In the genomic region with DNA sequence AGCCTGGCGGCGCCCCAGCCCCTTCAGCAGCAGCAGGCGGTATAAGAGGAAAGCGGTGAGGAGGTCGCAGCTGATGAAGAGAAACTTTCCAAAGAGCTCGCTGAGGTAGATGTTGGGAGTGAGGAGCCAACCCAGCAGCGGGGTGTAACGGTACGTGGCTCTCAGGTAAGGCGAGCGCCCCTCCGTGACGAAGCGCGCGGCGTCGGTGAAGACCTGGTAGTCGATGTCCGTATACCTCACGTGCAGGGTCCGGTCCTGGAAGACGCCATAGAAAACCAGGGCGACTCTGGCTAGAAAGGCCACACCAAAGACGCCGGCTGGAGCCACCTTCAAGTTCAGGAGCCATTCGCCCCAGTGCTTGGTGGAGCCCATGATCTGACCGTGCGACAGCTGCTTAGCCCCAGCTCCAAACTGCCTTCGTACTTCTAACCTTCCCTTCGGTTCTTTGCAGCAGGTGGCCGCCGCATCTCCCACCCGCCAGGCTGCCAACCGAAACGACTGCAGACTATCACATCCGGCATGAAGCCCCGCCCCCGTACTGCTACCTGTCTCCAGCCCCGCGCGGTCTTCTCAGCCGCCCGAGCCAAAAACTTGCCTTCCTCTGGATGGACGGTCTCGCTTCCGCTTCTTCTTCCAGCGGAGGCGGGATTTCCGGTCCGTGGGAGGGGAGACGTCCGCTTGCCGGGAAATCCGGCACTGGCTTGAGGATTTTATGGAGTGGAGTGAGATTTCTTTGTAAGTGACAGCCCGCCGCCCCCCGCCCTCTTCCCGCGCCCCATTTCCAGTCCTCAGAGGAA, we compare ENCODE assay signal across 8 cellular contexts. TPM values are rescaled to one million over a fixed set of nuclear protein-coding genes. Genes with fewer than 3 reads are reported as not detected.
DNase-seq lines count a peak whose midpoint lies in the region; ATAC-seq lines count a peak whose summit lies in the region.

A gene (minus strand): TSS at position 623 of the 797 bp plus-strand sequence. CDS start 251 bp downstream, at position 372.

- CTCF ChIA-PET in activated CD4-positive, alpha-beta T cell treated with anti-CD3 and anti-CD28 coated beads, Interleukin-2, amount 10 ng/mL, durations not matched to agents 7 days and 5 days (lab: Charles Lee), result interaction anchor here (1.0 to 3.6 kb wide), 8 partner anchors 10 to 104 kb away, joined by 3 to 20 read pairs (median 3); no protein-coding TSS in a partner anchor

- ATAC-seq in GM19351 (IDR thresholded peaks at IDR 0.05; ENCODE audit: unreplicated experiment), result peak; percentile 97
- peak; percentile 94 for ATAC-seq in HG03520 (IDR thresholded peaks at IDR 0.05; ENCODE audit: unreplicated experiment)
- ATAC-seq in left lobe of liver, result peak; percentile 96

- H3K4me1 Mint-ChIP-seq in activated CD4-positive, alpha-beta T cell treated with anti-CD3 and anti-CD28 coated beads, Interleukin-2, amount 10 ng/mL, durations not matched to agents 7 days and 5 days, result peaks cover 28% of the 10 kb centered on the region

- H3K9me3 Mint-ChIP-seq in activated CD4-positive, alpha-beta T cell treated with anti-CD3 and anti-CD28 coated beads, Interleukin-2, amount 10 ng/mL, durations not matched to agents 7 days and 5 days, result no peaks in the 10 kb centered on the region

- peaks cover 4% of the 10 kb centered on the region for H3K36me3 Mint-ChIP-seq in activated CD4-positive, alpha-beta T cell treated with anti-CD3 and anti-CD28 coated beads, Interleukin-2, amount 10 ng/mL, durations not matched to agents 7 days and 5 days (ENCODE audit: low read depth)

- DNase-seq in C1 segment of cervical spinal cord (lab: John Stamatoyannopoulos, UW), result peak; percentile 33 to 96 (median 88)
- peak; percentile 99 for DNase-seq in NCI-H526 treated with DMSO at 0.1 percent for 48 hours (lab: John Stamatoyannopoulos, UW)
- DNase-seq in activated CD4-positive, alpha-beta T cell treated with anti-CD3 and anti-CD28 coated beads, Interleukin-2, amount 10 ng/mL, durations not matched to agents 7 days and 5 days, result peak; percentile 97
- peak; percentile 27 for DNase-seq in cortex of kidney (lab: John Stamatoyannopoulos, UW)
- DNase-seq in left lobe of liver (ENCODE audit: low spot score), result peak; percentile 97
- peak; percentile 95 to 98 for DNase-seq in stimulated activated CD4-positive, alpha-beta T cell treated with anti-CD3 and anti-CD28 coated beads, Interleukin-2, amount 100 ng/mL, for 24 hours

- peaks cover 3% of the 10 kb centered on the region for H3K27me3 Mint-ChIP-seq in activated CD4-positive, alpha-beta T cell treated with anti-CD3 and anti-CD28 coated beads, Interleukin-2, amount 10 ng/mL, durations not matched to agents 7 days and 5 days

- peak within 1 kb of the TSS; percentile 96 for H3K4me3 Mint-ChIP-seq in activated CD4-positive, alpha-beta T cell treated with anti-CD3 and anti-CD28 coated beads, Interleukin-2, amount 10 ng/mL, durations not matched to agents 7 days and 5 days

- POLR2A ChIA-PET in activated CD4-positive, alpha-beta T cell treated with anti-CD3 and anti-CD28 coated beads, Interleukin-2, amount 10 ng/mL, durations not matched to agents 7 days and 5 days (lab: Charles Lee), result interaction anchor here (0.8 kb wide), 1 partner anchor 13 kb away, joined by 3 read pairs; no protein-coding TSS in a partner anchor

- H3K27ac Mint-ChIP-seq in activated CD4-positive, alpha-beta T cell treated with anti-CD3 and anti-CD28 coated beads, Interleukin-2, amount 10 ng/mL, durations not matched to agents 7 days and 5 days, result peak within 1 kb of the TSS; percentile 91

RNA-seq across cellular contexts. Expression of the gene that starts here (rescaled TPM):
- 1 to 10 TPM; 5.9 to 6.4 TPM for total RNA-seq in activated CD4-positive, alpha-beta T cell treated with anti-CD3 and anti-CD28 coated beads, Interleukin-2, amount 10 ng/mL, durations not matched to agents 7 days and 5 days
- 3.4 TPM for total RNA-seq in left lobe of liver

Comparison
In these comparisons a context has a peak if more than half of its experiments do, and no peak if none do; other contexts are left out.
1. Peak in every context shown above with its lines: DNase-seq and ATAC-seq.
2. DNase-seq: peak in every context shown above with its lines; median percentile 99 in NCI-H526 treated with DMSO at 0.1 percent for 48 hours; 97 in activated CD4-positive, alpha-beta T cell treated with anti-CD3 and anti-CD28 coated beads, Interleukin-2, amount 10 ng/mL, durations not matched to agents 7 days and 5 days; 97 in left lobe of liver; 96 in stimulated activated CD4-positive, alpha-beta T cell treated with anti-CD3 and anti-CD28 coated beads, Interleukin-2, amount 100 ng/mL, for 24 hours; 88 in C1 segment of cervical spinal cord; 27 in cortex of kidney.